ENCODE assay signal across 11 cellular contexts in the genomic region with DNA sequence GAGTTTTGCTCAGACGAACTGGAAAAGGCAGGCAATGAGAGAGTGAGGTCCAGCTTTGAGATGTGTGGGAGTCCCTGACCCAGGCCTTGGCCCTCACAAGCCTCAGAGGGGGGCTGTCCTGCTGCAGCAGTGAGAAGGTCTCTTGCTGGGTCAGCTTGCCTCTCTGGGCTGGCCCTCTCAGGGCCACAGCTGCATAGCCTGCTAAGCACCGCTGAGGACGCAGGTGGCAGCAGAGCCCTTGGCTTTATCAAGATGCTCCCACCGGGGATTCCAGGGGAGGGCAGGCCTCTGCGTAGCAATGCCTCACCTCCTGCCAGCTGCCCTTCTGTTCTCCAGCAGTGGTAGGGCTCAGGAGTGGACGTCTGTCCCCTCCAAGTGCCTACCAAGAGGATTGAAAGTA.
DNase-seq lines count a peak whose midpoint lies in the region; ATAC-seq and TF ChIP-seq lines count a peak whose summit lies in the region.
"Had no signal": no experiment of that assay in that cellular context is flagged by ENCODE, and none has a peak within 500 bp of the region (broad histone marks: within the 10 kb centered on the region; RNA-seq: fewer than 3 reads in every experiment).

No MANE protein-coding gene starts in this region.

- no peak overlapping the region for H3K4me3 Mint-ChIP-seq in WTC11
- no peak overlapping the region for H3K4me3 Mint-ChIP-seq in stimulated activated memory B cell treated with anti-CD40 and anti-IgM and Interleukin-4, amounts not matched to agents 10 μg/mL and 1 μg/mL and 100 μg/mL, for 72 hours
- H3K4me3 Mint-ChIP-seq: activated CD4-positive, alpha-beta T cell treated with anti-CD3 and anti-CD28 coated beads, Interleukin-2, amount 10 ng/mL, durations not matched to agents 7 days and 5 days had no signal

- H3K27me3 Mint-ChIP-seq in WTC11 (ENCODE audit: low read depth), result no peaks in the 10 kb centered on the region
- no peaks in the 10 kb centered on the region for H3K27me3 Mint-ChIP-seq in stimulated activated memory B cell treated with anti-CD40 and anti-IgM and Interleukin-4, amounts not matched to agents 10 μg/mL and 1 μg/mL and 100 μg/mL, for 72 hours

- TF ChIP-seq CTCF in WTC11 (IDR thresholded peaks at IDR 0.05), result no peak; the same call in 1 of the 2 replicates

- H3K27ac Mint-ChIP-seq in WTC11, result peak overlapping the region; percentile 89
- no peak overlapping the region for H3K27ac Mint-ChIP-seq in stimulated activated memory B cell treated with anti-CD40 and anti-IgM and Interleukin-4, amounts not matched to agents 10 μg/mL and 1 μg/mL and 100 μg/mL, for 72 hours
- H3K27ac Mint-ChIP-seq: activated CD4-positive, alpha-beta T cell treated with anti-CD3 and anti-CD28 coated beads, Interleukin-2, amount 10 ng/mL, durations not matched to agents 7 days and 5 days had no signal

- DNase-seq in NCI-H1436 (lab: John Stamatoyannopoulos, UW) (peak; percentile 3), NCI-H1436 treated with DMSO at 0.1 percent for 48 hours (lab: John Stamatoyannopoulos, UW) (no peak), WTC11 (ENCODE audit: low spot score) (peak; percentile 84), iPS-NIHi11 (ENCODE audit: low spot score) (peak; percentile 85)
- no peak for DNase-seq in NK-92 treated with Interleukin-12 subunit alpha and Interleukin-12 subunit beta, amount 100 ng/mL, for 24 hours (lab: John Stamatoyannopoulos, UW)
- no peak for DNase-seq in stimulated activated CD4-positive, alpha-beta T cell treated with anti-CD3 and anti-CD28 coated beads, Interleukin-2, amount 100 ng/mL, for 48 hours
- DNase-seq: activated CD4-positive, alpha-beta T cell treated with anti-CD3 and anti-CD28 coated beads, Interleukin-2, amount 10 ng/mL, durations not matched to agents 7 days and 5 days; kidney glomerular epithelial cell; NCI-H1930 had no signal

- H3K9me3 Mint-ChIP-seq in WTC11, result no peaks in the 10 kb centered on the region
- H3K9me3 Mint-ChIP-seq in stimulated activated memory B cell treated with anti-CD40 and anti-IgM and Interleukin-4, amounts not matched to agents 10 μg/mL and 1 μg/mL and 100 μg/mL, for 72 hours, result no peaks in the 10 kb centered on the region
- H3K9me3 Mint-ChIP-seq: activated CD4-positive, alpha-beta T cell treated with anti-CD3 and anti-CD28 coated beads, Interleukin-2, amount 10 ng/mL, durations not matched to agents 7 days and 5 days had no signal

- H3K36me3 Mint-ChIP-seq in WTC11, result peaks cover 12% of the 10 kb centered on the region
- H3K36me3 Mint-ChIP-seq in stimulated activated memory B cell treated with anti-CD40 and anti-IgM and Interleukin-4, amounts not matched to agents 10 μg/mL and 1 μg/mL and 100 μg/mL, for 72 hours, result no peaks in the 10 kb centered on the region

- POLR2A ChIA-PET in WTC11 (lab: Charles Lee), result no interaction called here

- H3K4me1 Mint-ChIP-seq in WTC11, result peaks cover 9% of the 10 kb centered on the region
- H3K4me1 Mint-ChIP-seq in stimulated activated memory B cell treated with anti-CD40 and anti-IgM and Interleukin-4, amounts not matched to agents 10 μg/mL and 1 μg/mL and 100 μg/mL, for 72 hours, result no peaks in the 10 kb centered on the region
- H3K4me1 Mint-ChIP-seq: activated CD4-positive, alpha-beta T cell treated with anti-CD3 and anti-CD28 coated beads, Interleukin-2, amount 10 ng/mL, durations not matched to agents 7 days and 5 days had no signal

- CTCF ChIA-PET in WTC11 (lab: Charles Lee), result interaction anchor here (0.5 to 5.1 kb wide), 32 partner anchors 10 to 242 kb away, joined by 3 to 108 read pairs (median 5); no protein-coding TSS in a partner anchor

- ATAC-seq in WTC11, result peak; percentile 100
- ATAC-seq in stimulated activated memory B cell treated with anti-CD40 and anti-IgM and Interleukin-4, amounts not matched to agents 10 μg/mL and 1 μg/mL and 100 μg/mL, for 72 hours, result peak; percentile 34
- no peak for ATAC-seq in HG03108 (IDR thresholded peaks at IDR 0.05; ENCODE audit: unreplicated experiment)

TF ChIP-seq in WTC11, 78 proteins besides CTCF, POLR2A, EP300 and RAD21:
- TF ChIP-seq OVOL2 (CRISPR knock-in tag; IDR thresholded peaks at IDR 0.05; ENCODE audit: borderline replicate concordance), result no peak
- TF ChIP-seq AFF4 (CRISPR knock-in tag; IDR thresholded peaks at IDR 0.05; ENCODE audit: borderline replicate concordance), result no peak
- TF ChIP-seq ETV6 (CRISPR knock-in tag; IDR thresholded peaks at IDR 0.05), result no peak
- TF ChIP-seq MXD4 (CRISPR knock-in tag; IDR thresholded peaks at IDR 0.05; ENCODE audit: borderline replicate concordance), result no peak

Comparison
In these comparisons a context has a peak if more than half of its experiments do, and no peak if none do; other contexts are left out.
1. DNase-seq: peak in NCI-H1436 (single experiment), WTC11 (single experiment) and iPS-NIHi11 (single experiment); none in NCI-H1436 treated with DMSO at 0.1 percent for 48 hours (single experiment), NK-92 treated with Interleukin-12 subunit alpha and Interleukin-12 subunit beta, amount 100 ng/mL, for 24 hours (single experiment) and stimulated activated CD4-positive, alpha-beta T cell treated with anti-CD3 and anti-CD28 coated beads, Interleukin-2, amount 100 ng/mL, for 48 hours (0 of 2).